In the genomic region with DNA sequence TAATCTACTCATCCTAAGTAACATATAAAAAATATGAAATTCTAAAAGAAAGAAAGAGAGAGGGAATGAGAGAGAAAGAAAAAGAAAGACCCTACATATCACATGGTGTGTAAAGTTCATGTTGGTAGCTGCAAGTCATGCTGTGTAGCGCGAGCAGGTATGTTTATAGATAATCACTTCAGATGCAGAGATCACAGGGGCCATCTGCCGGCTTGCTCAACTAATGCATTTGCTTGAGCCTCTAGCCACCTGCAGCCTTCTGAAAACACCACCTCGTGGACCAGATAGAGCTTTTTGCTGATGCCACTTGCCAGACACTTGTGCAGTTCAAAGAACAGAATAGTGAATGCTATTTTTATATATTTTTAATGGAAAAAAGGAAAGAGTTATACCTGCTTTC, we compare ENCODE assay signal across 13 cellular contexts. TPM values are rescaled to one million over a fixed set of nuclear protein-coding genes. Genes with fewer than 3 reads are reported as not detected.
DNase-seq lines count a peak whose midpoint lies in the region; ATAC-seq and TF ChIP-seq lines count a peak whose summit lies in the region.
"Had no signal": no experiment of that assay in that cellular context is flagged by ENCODE, and none has a peak within 500 bp of the region (broad histone marks: within the 10 kb centered on the region; RNA-seq: fewer than 3 reads in every experiment).

No MANE protein-coding gene starts in this region.

- H3K27me3 ChIP-seq in Panc1 (ENCODE audit: control insufficient read depth, insufficient read depth, low read length) = no peaks in the 10 kb centered on the region
- no peaks in the 10 kb centered on the region for H3K27me3 ChIP-seq in right cardiac atrium (ENCODE audit: control insufficient read depth, insufficient read depth)
- H3K27me3 ChIP-seq in tibial artery = no peaks in the 10 kb centered on the region

- H3K27ac Mint-ChIP-seq in activated CD8-positive, alpha-beta memory T cell treated with anti-CD3 and anti-CD28 coated beads, Interleukin-2, amount 10 ng/mL, durations not matched to agents 7 days and 5 days = no peak overlapping the region
- H3K27ac Mint-ChIP-seq: activated CD4-positive, alpha-beta T cell treated with anti-CD3 and anti-CD28 coated beads for 36 hours; activated T-helper 2 cell treated with anti-CD3 and anti-CD28 coated beads, Interferon-gamma antibody, Interleukin-2, Interleukin-4, amounts not matched to agents 10 μg/mL and 5 μg/mL and 100 μg/mL, durations not matched to agents 14 hours and 24 hours and 36 hours had no signal

- WGBS in right cardiac atrium = 56% methylated on average over 4 of the region's 4 CpGs

- H3K36me3 Mint-ChIP-seq in activated CD8-positive, alpha-beta memory T cell treated with anti-CD3 and anti-CD28 coated beads, Interleukin-2, amount 10 ng/mL, durations not matched to agents 7 days and 5 days = no peaks in the 10 kb centered on the region

- in situ Hi-C loops in Panc1 (cut with HindIII; ENCODE audit: low pct_unique_long_range_greater_than_20kb, low sequenced_read_pairs) = no loop called here

- H3K36me3 ChIP-seq in Panc1 (ENCODE audit: control insufficient read depth, insufficient read depth, low read length) (no peaks in the 10 kb centered on the region), tibial artery (no peaks in the 10 kb centered on the region)

- no peak for ATAC-seq in Panc1
- no peak for ATAC-seq in esophagus mucosa
- ATAC-seq in activated CD8-positive, alpha-beta memory T cell treated with anti-CD3 and anti-CD28 coated beads, Interleukin-2, amount 10 ng/mL, durations not matched to agents 7 days and 5 days = no peak
- ATAC-seq in right cardiac atrium = no peak
- ATAC-seq: activated CD4-positive, alpha-beta T cell treated with anti-CD3 and anti-CD28 coated beads for 36 hours had no signal

- no TSS peak for BruUV-seq in Panc1 (replicated peaks; lab: Mats Ljungman, UMichigan)

- H3K9me3 Mint-ChIP-seq in activated CD8-positive, alpha-beta memory T cell treated with anti-CD3 and anti-CD28 coated beads, Interleukin-2, amount 10 ng/mL, durations not matched to agents 7 days and 5 days (ENCODE audit: low read depth) = peaks cover 7% of the 10 kb centered on the region

- H3K27me3 Mint-ChIP-seq in activated CD8-positive, alpha-beta memory T cell treated with anti-CD3 and anti-CD28 coated beads, Interleukin-2, amount 10 ng/mL, durations not matched to agents 7 days and 5 days = no peaks in the 10 kb centered on the region
- H3K27me3 Mint-ChIP-seq: activated CD4-positive, alpha-beta T cell treated with anti-CD3 and anti-CD28 coated beads for 36 hours had no signal

- H3K4me3 ChIP-seq in Panc1 (ENCODE audit: low read depth in 2 of 2, low read length in 2 of 2) (no peak overlapping the region), right cardiac atrium (ENCODE audit: low read length) (no peak overlapping the region), tibial artery (no peak overlapping the region)

- POLR2A ChIA-PET in Panc1 (lab: Charles Lee) = no interaction called here

- H3K27ac ChIP-seq in Panc1 (ENCODE audit: low read length) (no peak overlapping the region), right cardiac atrium (ENCODE audit: low read length) (no peak overlapping the region), tibial artery (no peak overlapping the region)

- peak; percentile 14 for DNase-seq in ELF-1 (ENCODE audit: low read depth, low spot score)
- peak; percentile 28 for DNase-seq in NCI-H1694 treated with DMSO at 0.1 percent for 48 hours (lab: John Stamatoyannopoulos, UW)
- no peak for DNase-seq in Panc1 (ENCODE audit: low read depth, low spot score)
- DNase-seq in left kidney (ENCODE audit: low read depth, low spot score) = peak; percentile 31
- DNase-seq in activated CD8-positive, alpha-beta memory T cell treated with anti-CD3 and anti-CD28 coated beads, Interleukin-2, amount 10 ng/mL, durations not matched to agents 7 days and 5 days = no peak
- no peak for DNase-seq in right cardiac atrium
- no peak for DNase-seq in tibial artery
- DNase-seq: activated CD4-positive, alpha-beta T cell treated with anti-CD3 and anti-CD28 coated beads for 36 hours; NCI-H187 treated with DMSO at 0.1 percent for 48 hours; stimulated activated CD4-positive, alpha-beta T cell treated with anti-CD3 and anti-CD28 coated beads, Interleukin-4, amount 100 ng/mL, for 4 hours had no signal

- no peak overlapping the region for H3K4me3 Mint-ChIP-seq in activated CD8-positive, alpha-beta memory T cell treated with anti-CD3 and anti-CD28 coated beads, Interleukin-2, amount 10 ng/mL, durations not matched to agents 7 days and 5 days
- H3K4me3 Mint-ChIP-seq: activated CD4-positive, alpha-beta T cell treated with anti-CD3 and anti-CD28 coated beads for 36 hours had no signal

- H3K4me1 ChIP-seq in Panc1 (ENCODE audit: control insufficient read depth, insufficient read depth, low read length) (no peaks in the 10 kb centered on the region), right cardiac atrium (ENCODE audit: control insufficient read depth, insufficient read depth, low read length) (no peaks in the 10 kb centered on the region), tibial artery (no peaks in the 10 kb centered on the region)

- H3K4me1 Mint-ChIP-seq in activated CD8-positive, alpha-beta memory T cell treated with anti-CD3 and anti-CD28 coated beads, Interleukin-2, amount 10 ng/mL, durations not matched to agents 7 days and 5 days = no peaks in the 10 kb centered on the region
- H3K4me1 Mint-ChIP-seq: activated CD4-positive, alpha-beta T cell treated with anti-CD3 and anti-CD28 coated beads for 36 hours had no signal

- CTCF ChIA-PET in Panc1 (lab: Charles Lee) = no interaction called here
- CTCF ChIA-PET in activated CD8-positive, alpha-beta memory T cell treated with anti-CD3 and anti-CD28 coated beads, Interleukin-2, amount 10 ng/mL, durations not matched to agents 7 days and 5 days (lab: Charles Lee) = no interaction called here

- intact Hi-C loops in Panc1 (cut with micrococcal nuclease; ENCODE audit: unreplicated experiment) (no loop called here), right cardiac atrium (cut with DNase I) (no loop called here), tibial artery (cut with DNase I; ENCODE audit: low total_unique reads) (no loop called here)

- H3K9me3 ChIP-seq in Panc1 (ENCODE audit: control insufficient read depth, insufficient read depth, low read depth, low read length) (no peaks in the 10 kb centered on the region), right cardiac atrium (ENCODE audit: control insufficient read depth, low read length) (no peaks in the 10 kb centered on the region), tibial artery (no peaks in the 10 kb centered on the region)

- TF ChIP-seq CTCF in Panc1 (IDR thresholded peaks at IDR 0.05) (peak; percentile 20; the same call in 1 of the 2 replicates), tibial artery (IDR thresholded peaks at IDR 0.05) (no peak)

RNA-seq across cellular contexts. Expression of a gene that starts 37.6 kb away (rescaled TPM):
- total RNA-seq in Panc1 (2021; ENCODE audit: unreplicated experiment) (not detected), esophagus mucosa (not detected), right cardiac atrium (under 1 TPM in 3 of 4 donors, not detected in 1; 0.12 to 0.23 (median 0.20) TPM)
- 0.04 TPM for polyA plus RNA-seq in Panc1 (2012; ENCODE audit: insufficient read length)
- total RNA-seq in activated CD8-positive, alpha-beta memory T cell treated with anti-CD3 and anti-CD28 coated beads, Interleukin-2, amount 10 ng/mL, durations not matched to agents 7 days and 5 days = not detected
- polyA plus RNA-seq in right cardiac atrium = 0.07 TPM
- total RNA-seq: activated CD4-positive, alpha-beta T cell treated with anti-CD3 and anti-CD28 coated beads for 36 hours; activated T-helper 2 cell treated with anti-CD3 and anti-CD28 coated beads, Interferon-gamma antibody, Interleukin-2, Interleukin-4, amounts not matched to agents 10 μg/mL and 5 μg/mL and 100 μg/mL, durations not matched to agents 14 hours and 24 hours and 36 hours; mononuclear cell had no signal

Comparison
In these comparisons a context has a peak if more than half of its experiments do, and no peak if none do; other contexts are left out.
1. DNase-seq: peak in ELF-1 (single experiment), NCI-H1694 treated with DMSO at 0.1 percent for 48 hours (single experiment) and left kidney (single experiment); none in Panc1 (single experiment), activated CD8-positive, alpha-beta memory T cell treated with anti-CD3 and anti-CD28 coated beads, Interleukin-2, amount 10 ng/mL, durations not matched to agents 7 days and 5 days (single experiment), right cardiac atrium (0 of 3) and tibial artery (0 of 2).